Comparison of ENCODE assay signal across 15 cellular contexts in genomic region chr18:74739926-74740325, GRCh38.
DNase-seq lines count a peak whose midpoint lies in the region; ATAC-seq, FAIRE-seq and TF ChIP-seq lines count a peak whose summit lies in the region.
"Had no signal": no experiment of that assay in that cellular context is flagged by ENCODE, and none has a peak within 500 bp of the region (broad histone marks: within the 10 kb centered on the region; RNA-seq: fewer than 3 reads in every experiment).

No MANE protein-coding gene starts in this region.

- intact Hi-C loops in HepG2 (cut with micrococcal nuclease; ENCODE audit: unreplicated experiment), result no loop called here

- H3K9me3 Mint-ChIP-seq in glutamatergic neuron (ENCODE audit: unreplicated experiment), result no peaks in the 10 kb centered on the region
- H3K9me3 Mint-ChIP-seq: CD4-positive, alpha-beta T cell; H9 had no signal

- TF ChIP-seq RAD21 in HepG2 (CRISPR knock-in tag; IDR thresholded peaks at IDR 0.05), result no peak

- peaks cover 46% of the 10 kb centered on the region for H3K4me1 ChIP-seq in HepG2 (ENCODE audit: insufficient read depth, low read length)
- H3K4me1 ChIP-seq in osteoblast (ENCODE audit: insufficient read depth, low read length), result no peaks in the 10 kb centered on the region

- BruUV-seq in HepG2 (replicated peaks; lab: Mats Ljungman, UMichigan), result no TSS peak

- DNase-seq in choroid plexus epithelial cell (ENCODE audit: low read depth) (no peak), glutamatergic neuron (no peak), HepG2 (ENCODE audit: low spot score) (peak; percentile 27), osteoblast (ENCODE audit: insufficient read length, low spot score, missing footprints) (no peak), NCI-H1105 treated with DMSO at 0.1 percent for 48 hours (lab: John Stamatoyannopoulos, UW) (no peak)
- DNase-seq: C1 segment of cervical spinal cord; Calu3; CD4-positive, alpha-beta T cell; DMS 273 treated with DMSO at 0.1 percent for 48 hours; GM23248; H9 had no signal

- H3K9ac ChIP-seq in HepG2 (ENCODE audit: insufficient read depth, low read depth, low read length), result no peak overlapping the region
- H3K9ac ChIP-seq: GM23248 had no signal

- H3K4me1 Mint-ChIP-seq in glutamatergic neuron (ENCODE audit: low read depth, unreplicated experiment), result peaks cover 9% of the 10 kb centered on the region
- H3K4me1 Mint-ChIP-seq: B cell had no signal

- no peak overlapping the region for H3K4me3 Mint-ChIP-seq in glutamatergic neuron (ENCODE audit: unreplicated experiment)
- H3K4me3 Mint-ChIP-seq: B cell; CD4-positive, alpha-beta T cell; H9 had no signal

- POLR2A ChIA-PET in HepG2 (lab: Yijun Ruan, JAX), result no interaction called here

- peaks cover 2% of the 10 kb centered on the region for H3K27me3 Mint-ChIP-seq in glutamatergic neuron (ENCODE audit: unreplicated experiment)
- H3K27me3 Mint-ChIP-seq: B cell; CD4-positive, alpha-beta T cell had no signal

- no peak overlapping the region for H3K4me3 ChIP-seq in choroid plexus epithelial cell (ENCODE audit: low read depth, low read length)
- H3K4me3 ChIP-seq in HepG2 (replicated peaks in 1 of 3; ENCODE audit: insufficient read depth in 1 of 3, low read depth in 2 of 3, low read length in 3 of 3), result no peak overlapping the region
- H3K4me3 ChIP-seq in osteoblast (ENCODE audit: insufficient read depth, low read length), result no peak overlapping the region
- H3K4me3 ChIP-seq: GM23248 had no signal

- no peaks in the 10 kb centered on the region for H3K36me3 ChIP-seq in HepG2 (replicated peaks in 1 of 2; ENCODE audit: control insufficient read depth in 1 of 2, insufficient read depth in 2 of 2, low read length in 2 of 2)
- no peaks in the 10 kb centered on the region for H3K36me3 ChIP-seq in osteoblast (ENCODE audit: insufficient read depth, low read length)

- H4K20me1 ChIP-seq in HepG2 (ENCODE audit: insufficient read depth, low read length) (no peaks in the 10 kb centered on the region), osteoblast (ENCODE audit: insufficient read depth, low read length) (no peaks in the 10 kb centered on the region)

- in situ Hi-C loops in HepG2 (cut with HindIII; ENCODE audit: extremely low pct_ligation_motif_present, low pct_unique_long_range_greater_than_20kb), result no loop called here

- H3K27me3 ChIP-seq in HepG2 (ENCODE audit: control insufficient read depth in 1 of 2, insufficient read depth in 2 of 2, low read length in 2 of 2), result no peaks in the 10 kb centered on the region
- H3K27me3 ChIP-seq in osteoblast (ENCODE audit: insufficient read depth, low read length), result no peaks in the 10 kb centered on the region

- no peak for TF ChIP-seq POLR2A in HepG2 (IDR thresholded peaks at IDR 0.05; ENCODE audit: insufficient read depth in 1 of 2, low read depth in 2 of 2, low read length in 2 of 2)

- H3K79me2 ChIP-seq in HepG2 (ENCODE audit: insufficient read depth, low read length) (peaks cover 6% of the 10 kb centered on the region), osteoblast (ENCODE audit: insufficient read depth, low read length) (no peaks in the 10 kb centered on the region)

- no peaks in the 10 kb centered on the region for H3K36me3 Mint-ChIP-seq in glutamatergic neuron (ENCODE audit: unreplicated experiment)

- CTCF ChIA-PET in HepG2 (lab: Yijun Ruan, JAX; ENCODE audit: low intra/inter-chr PET ratio, low total read pairs), result no interaction called here

- peak; percentile 90 for ATAC-seq in HepG2
- ATAC-seq in GM21526 (IDR thresholded peaks at IDR 0.05; ENCODE audit: low FRiP score, unreplicated experiment), result no peak
- no peak for ATAC-seq in HG02938 (IDR thresholded peaks at IDR 0.05; ENCODE audit: unreplicated experiment)

- no peak overlapping the region for H3K27ac Mint-ChIP-seq in glutamatergic neuron (ENCODE audit: unreplicated experiment)
- H3K27ac Mint-ChIP-seq: B cell; CD4-positive, alpha-beta T cell had no signal

- H2AFZ ChIP-seq in HepG2 (ENCODE audit: low read length) (no peak overlapping the region), osteoblast (ENCODE audit: low read length) (no peak overlapping the region)
- H2AFZ ChIP-seq: GM23248 had no signal

- H3K4me2 ChIP-seq in HepG2 (ENCODE audit: low read depth, low read length) (no peak overlapping the region), osteoblast (ENCODE audit: insufficient read depth, low read length) (no peak overlapping the region)

- no peak for TF ChIP-seq EP300 in HepG2 (IDR thresholded peaks at IDR 0.05; ENCODE audit: low read depth in 2 of 2, low read length in 2 of 2)
- TF ChIP-seq EP300 in HepG2 (CRISPR knock-in tag; IDR thresholded peaks at IDR 0.05; ENCODE audit: borderline replicate concordance), result no peak

- H3K9me3 ChIP-seq in HepG2 (ENCODE audit: low read length) (no peaks in the 10 kb centered on the region), osteoblast (ENCODE audit: low read depth, low read length) (no peaks in the 10 kb centered on the region)

- peak; percentile 72 for FAIRE-seq in HepG2 (lab: Jason Lieb, UNC)
- FAIRE-seq: A204.1 had no signal

- TF ChIP-seq CTCF in choroid plexus epithelial cell (conservative IDR thresholded peaks at IDR 0.05; ENCODE audit: low read depth, low read length) (peak; percentile 6), glutamatergic neuron (IDR thresholded peaks at IDR 0.05; ENCODE audit: partially characterized antibody, unreplicated experiment) (peak; percentile 18), HepG2 (CRISPR knock-in tag; IDR thresholded peaks at IDR 0.05) (peak; percentile 43), osteoblast (IDR thresholded peaks at IDR 0.05; ENCODE audit: extremely low read depth, low read depth, low read length) (no peak)

- 39% methylated on average over 5 of the region's 5 CpGs for WGBS in HepG2 (ENCODE audit: low lambda C conversion rate)

- H3K27ac ChIP-seq in HepG2 (ENCODE audit: extremely low read length, insufficient read depth, low read length) (no peak overlapping the region), osteoblast (ENCODE audit: low read depth, low read length) (no peak overlapping the region)
- H3K27ac ChIP-seq: GM23248 had no signal

TF ChIP-seq in HepG2, 621 proteins besides CTCF, POLR2A, EP300 and RAD21 (continues in another document):
- peak; percentile 31; the same call in 1 of the 2 replicates for TF ChIP-seq ARID5B (CRISPR knock-in tag; IDR thresholded peaks at IDR 0.05)
- TF ChIP-seq HNF4A (CRISPR knock-in tag; IDR thresholded peaks at IDR 0.05), result 0 out of 2 replicates have a peak, but pooled peaks have one; percentile 15
- TF ChIP-seq, protein P1, sequence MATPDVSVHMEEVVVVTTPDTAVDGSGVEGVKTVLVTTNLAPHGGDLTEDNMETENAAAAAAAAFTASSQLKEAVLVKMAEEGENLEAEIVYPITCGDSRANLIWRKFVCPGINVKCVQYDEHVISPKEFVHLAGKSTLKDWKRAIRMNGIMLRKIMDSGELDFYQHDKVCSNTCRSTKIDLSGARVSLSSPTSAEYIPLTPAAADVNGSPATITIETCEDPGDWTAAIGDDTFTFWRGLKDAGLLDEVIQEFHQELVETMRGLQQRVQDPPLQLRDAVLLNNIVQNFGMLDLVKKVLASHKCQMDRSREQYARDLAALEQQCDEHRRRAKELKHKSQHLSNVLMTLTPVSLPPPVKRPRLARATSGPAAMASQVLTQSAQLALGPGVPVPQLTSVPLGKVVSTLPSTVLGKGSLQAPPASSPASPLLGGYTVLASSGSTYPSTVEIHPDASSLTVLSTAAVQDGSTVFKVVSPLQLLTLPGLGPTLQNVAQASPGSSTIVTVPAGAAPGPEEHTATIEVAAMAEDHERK (CRISPR knock-in tag; IDR thresholded peaks at IDR 0.05; ENCODE audit: low read depth), result no peak
- TF ChIP-seq NR2F6 (IDR thresholded peaks at IDR 0.05), result 0 out of 2 replicates have a peak, but pooled peaks have one; percentile 17
- TF ChIP-seq NR2F6 (CRISPR knock-in tag; IDR thresholded peaks at IDR 0.05), result peak; percentile 16; the same call in 1 of the 2 replicates
- peak; percentile 32; the same call in 1 of the 2 replicates for TF ChIP-seq HNF4G (IDR thresholded peaks at IDR 0.05; ENCODE audit: borderline replicate concordance, low read depth, low read length)
- no peak for TF ChIP-seq HNF4G (CRISPR knock-in tag; IDR thresholded peaks at IDR 0.05; ENCODE audit: borderline replicate concordance, low read depth)
- peak; percentile 75 for TF ChIP-seq GFI1 (CRISPR knock-in tag; IDR thresholded peaks at IDR 0.05; ENCODE audit: borderline replicate concordance)
